Comparison of ENCODE assay signal across 13 cellular contexts in genomic region chr10:117553171-117553814, GRCh38. TPM values are rescaled to one million over a fixed set of nuclear protein-coding genes. Genes with fewer than 3 reads are reported as not detected.
A peak's percentile ranks its signal among the peaks of the same experiment; 100 is the strongest.
DNase-seq lines count a peak whose midpoint lies in the region; ATAC-seq and TF ChIP-seq lines count a peak whose summit lies in the region.
"Had no signal": no experiment of that assay in that cellular context is flagged by ENCODE, and none has a peak within 500 bp of the region (broad histone marks: within the 10 kb centered on the region; RNA-seq: fewer than 3 reads in every experiment).

No MANE protein-coding gene starts in this region.

- H3K9me3 Mint-ChIP-seq in activated CD4-positive, alpha-beta T cell treated with anti-CD3 and anti-CD28 coated beads for 36 hours (ENCODE audit: low read depth) = no peaks in the 10 kb centered on the region
- no peaks in the 10 kb centered on the region for H3K9me3 Mint-ChIP-seq in endodermal cell
- H3K9me3 Mint-ChIP-seq in mesothelial cell of epicardium = no peaks in the 10 kb centered on the region
- H3K9me3 Mint-ChIP-seq in natural killer cell treated with Interleukin-12 subunit alpha and Interleukin-12 subunit beta and Interleukin-15 and Interleukin-18, amount 100 ng/mL, for 72 hours = no peaks in the 10 kb centered on the region

- WGBS in endodermal cell (ENCODE audit: insufficient coverage in 1 of 2, insufficient read length in 1 of 2), 2 experiments = 1 to 3% methylated on average over 20 to 63 of the region's 63 CpGs

- no peaks in the 10 kb centered on the region for H3K9me3 ChIP-seq in endodermal cell (ENCODE audit: control insufficient read depth, low read length)
- H3K9me3 ChIP-seq: mucosa of descending colon, right atrium auricular region, tibial nerve had no signal

- H3K27me3 Mint-ChIP-seq in activated CD4-positive, alpha-beta T cell treated with anti-CD3 and anti-CD28 coated beads for 36 hours = peaks cover 70% of the 10 kb centered on the region
- H3K27me3 Mint-ChIP-seq in endodermal cell (ENCODE audit: insufficient read depth) (peaks cover 99% of the 10 kb centered on the region), mesothelial cell of epicardium (ENCODE audit: low read depth) (peaks cover 97% of the 10 kb centered on the region)
- peaks cover 55 to 81% of the 10 kb centered on the region in 2 donors for H3K27me3 Mint-ChIP-seq in natural killer cell treated with Interleukin-12 subunit alpha and Interleukin-12 subunit beta and Interleukin-15 and Interleukin-18, amount 100 ng/mL, for 72 hours

- H3K36me3 ChIP-seq in endodermal cell (ENCODE audit: control insufficient read depth, insufficient read depth, low read length) = no peaks in the 10 kb centered on the region
- H3K36me3 ChIP-seq: right atrium auricular region, tibial nerve had no signal

- intact Hi-C loops in activated CD4-positive, alpha-beta T cell treated with anti-CD3 and anti-CD28 coated beads for 36 hours (cut with DNase I, micrococcal nuclease) = loop anchor here in 1 of 2 experiments (5.0 kb wide), 1 partner anchor 416 kb away; the partner anchor contains the start of gene VAX1

- no peak overlapping the region for H3K4me3 ChIP-seq in endodermal cell (ENCODE audit: low read length)
- H3K4me3 ChIP-seq: mucosa of descending colon had no signal

- DNase-seq in activated CD4-positive, alpha-beta T cell treated with anti-CD3 and anti-CD28 coated beads for 36 hours = peak; percentile 17
- DNase-seq in activated CD4-positive, alpha-beta T cell treated with anti-CD3 and anti-CD28 coated beads, Interleukin-2, amount 50 U/mL, for 4 hours = no peak
- DNase-seq in endodermal cell = peak; percentile 84
- DNase-seq in mesothelial cell of epicardium (ENCODE audit: low spot score in 2 of 2, unreplicated experiment in 2 of 2) = no peak
- no peak for DNase-seq in natural killer cell treated with Interleukin-12 subunit alpha and Interleukin-12 subunit beta and Interleukin-15 and Interleukin-18, amount 100 ng/mL, for 72 hours (ENCODE audit: low spot score)
- DNase-seq in KBM-7 = no peak
- no peak for DNase-seq in NCI-H2227 (lab: John Stamatoyannopoulos, UW; ENCODE audit: unreplicated experiment)
- DNase-seq: mucosa of descending colon, NCI-H1105 treated with DMSO at 0.1 percent for 48 hours, SHP77 had no signal

- H3K9ac ChIP-seq in endodermal cell (ENCODE audit: extremely low read depth, low read length, poor library complexity, severe bottlenecking) = no peak overlapping the region

- no peak overlapping the region for H3K4me3 Mint-ChIP-seq in activated CD4-positive, alpha-beta T cell treated with anti-CD3 and anti-CD28 coated beads for 36 hours
- H3K4me3 Mint-ChIP-seq in endodermal cell = no peak overlapping the region
- H3K4me3 Mint-ChIP-seq in mesothelial cell of epicardium = peak overlapping the region; percentile 39
- H3K4me3 Mint-ChIP-seq in natural killer cell treated with Interleukin-12 subunit alpha and Interleukin-12 subunit beta and Interleukin-15 and Interleukin-18, amount 100 ng/mL, for 72 hours = no peak overlapping the region

- peaks cover 100% of the 10 kb centered on the region for H3K27me3 ChIP-seq in endodermal cell (ENCODE audit: control insufficient read depth, insufficient read depth, low read length, poor library complexity, severe bottlenecking)

- H3K4me1 ChIP-seq in endodermal cell (ENCODE audit: control insufficient read depth, insufficient read depth, low read length) = no peaks in the 10 kb centered on the region

- CTCF ChIA-PET in activated CD4-positive, alpha-beta T cell treated with anti-CD3 and anti-CD28 coated beads for 36 hours (lab: Charles Lee) = no interaction called here

- no peak for ATAC-seq in activated CD4-positive, alpha-beta T cell treated with anti-CD3 and anti-CD28 coated beads for 36 hours
- no peak for ATAC-seq in natural killer cell treated with Interleukin-12 subunit alpha and Interleukin-12 subunit beta and Interleukin-15 and Interleukin-18, amount 100 ng/mL, for 72 hours
- ATAC-seq: mucosa of descending colon had no signal

- peaks cover 5% of the 10 kb centered on the region for H3K4me1 Mint-ChIP-seq in activated CD4-positive, alpha-beta T cell treated with anti-CD3 and anti-CD28 coated beads for 36 hours
- H3K4me1 Mint-ChIP-seq in endodermal cell (peaks cover 26% of the 10 kb centered on the region), mesothelial cell of epicardium (peaks cover 20% of the 10 kb centered on the region)
- H3K4me1 Mint-ChIP-seq in natural killer cell treated with Interleukin-12 subunit alpha and Interleukin-12 subunit beta and Interleukin-15 and Interleukin-18, amount 100 ng/mL, for 72 hours (ENCODE audit: low read depth in 2 of 2) = peaks cover 15 to 19% of the 10 kb centered on the region in 2 donors

- no peaks in the 10 kb centered on the region for H3K36me3 Mint-ChIP-seq in activated CD4-positive, alpha-beta T cell treated with anti-CD3 and anti-CD28 coated beads for 36 hours (ENCODE audit: low read depth)
- no peaks in the 10 kb centered on the region for H3K36me3 Mint-ChIP-seq in endodermal cell (ENCODE audit: low read depth)
- H3K36me3 Mint-ChIP-seq in mesothelial cell of epicardium = peaks cover 1% of the 10 kb centered on the region
- H3K36me3 Mint-ChIP-seq in natural killer cell treated with Interleukin-12 subunit alpha and Interleukin-12 subunit beta and Interleukin-15 and Interleukin-18, amount 100 ng/mL, for 72 hours = peaks cover 6% of the 10 kb centered on the region

- H3K27ac ChIP-seq in endodermal cell (ENCODE audit: low read depth, low read length) (no peak overlapping the region), temporal lobe (ENCODE audit: low read depth, low read length) (peak overlapping the region; percentile 38)
- H3K27ac ChIP-seq: right atrium auricular region, tibial nerve had no signal

- POLR2A ChIA-PET in activated CD4-positive, alpha-beta T cell treated with anti-CD3 and anti-CD28 coated beads for 36 hours (lab: Charles Lee) = no interaction called here

- TF ChIP-seq CTCF in endodermal cell (conservative IDR thresholded peaks at IDR 0.05) (peak; percentile 56), mesothelial cell of epicardium (IDR thresholded peaks at IDR 0.05; ENCODE audit: unreplicated experiment) (no peak)

- in situ Hi-C loops in KBM-7 (cut with MboI; ENCODE audit: low pct_unique_long_range_greater_than_20kb, low sequenced_read_pairs) = no loop called here

- H3K27ac Mint-ChIP-seq in activated CD4-positive, alpha-beta T cell treated with anti-CD3 and anti-CD28 coated beads for 36 hours = no peak overlapping the region
- H3K27ac Mint-ChIP-seq in endodermal cell = no peak overlapping the region
- H3K27ac Mint-ChIP-seq in mesothelial cell of epicardium = no peak overlapping the region
- H3K27ac Mint-ChIP-seq in natural killer cell treated with Interleukin-12 subunit alpha and Interleukin-12 subunit beta and Interleukin-15 and Interleukin-18, amount 100 ng/mL, for 72 hours = no peak overlapping the region

RNA-seq across cellular contexts. Expression of gene EMX2, which starts 10.7 kb away (rescaled TPM):
- total RNA-seq in activated CD4-positive, alpha-beta T cell treated with anti-CD3 and anti-CD28 coated beads for 36 hours = not detected
- total RNA-seq in endodermal cell (under 1 TPM in 1 of 2 donors, not detected in 1; 0.18 TPM), mesothelial cell of epicardium (2.0 to 3.0 TPM (median 2.8 TPM) in 3 replicates), temporal lobe (3.7 TPM)
- 3.8 TPM for polyA plus RNA-seq in endodermal cell (2013, experiment 1 of 2)
- polyA plus RNA-seq in endodermal cell (2013, experiment 2 of 2) = 4.6 TPM
- not detected for total RNA-seq in natural killer cell treated with Interleukin-12 subunit alpha and Interleukin-12 subunit beta and Interleukin-15 and Interleukin-18, amount 100 ng/mL, for 72 hours
- total RNA-seq: mucosa of descending colon had no signal

Comparison
In these comparisons a context has a peak if more than half of its experiments do, and no peak if none do; other contexts are left out.
1. DNase-seq: peak in activated CD4-positive, alpha-beta T cell treated with anti-CD3 and anti-CD28 coated beads for 36 hours (single experiment) and endodermal cell (single experiment); none in activated CD4-positive, alpha-beta T cell treated with anti-CD3 and anti-CD28 coated beads, Interleukin-2, amount 50 U/mL, for 4 hours (0 of 2), mesothelial cell of epicardium (0 of 2), natural killer cell treated with Interleukin-12 subunit alpha and Interleukin-12 subunit beta and Interleukin-15 and Interleukin-18, amount 100 ng/mL, for 72 hours (single experiment), KBM-7 (single experiment) and NCI-H2227 (single experiment).